27 cellular contexts compared by ENCODE assay signal in genomic region chr6:16082367-16082766, GRCh38.
"Had no signal": no experiment of that assay in that cellular context is flagged by ENCODE, and none has a peak within 500 bp of the region (broad histone marks: within the 10 kb centered on the region; RNA-seq: fewer than 3 reads in every experiment).

No MANE protein-coding gene starts in this region.

- H3K9me3 ChIP-seq: esophagus muscularis mucosa, gastroesophageal sphincter had no signal

- H3K36me3 ChIP-seq: brain microvascular endothelial cell, esophagus muscularis mucosa, gastroesophageal sphincter, WERI-Rb-1 had no signal

- DNase-seq: activated B cell treated with CpG ODN at 0.5 μM for 24 hours; activated CD4-positive, alpha-beta T cell treated with anti-CD3 and anti-CD28 coated beads for 48 hours; activated CD4-positive, alpha-beta T cell treated with anti-CD3 and anti-CD28 coated beads, Interleukin-2, amount 50 U/mL, for 1 hour; activated CD4-positive, alpha-beta T cell treated with anti-CD3 and anti-CD28 coated beads, Interleukin-2, amount 50 U/mL, for 48 hours; activated CD8-positive, alpha-beta memory T cell treated with anti-CD3 and anti-CD28 coated beads for 24 hours; activated CD8-positive, alpha-beta T cell treated with anti-CD3 and anti-CD28 coated beads for 36 hours; activated effector memory CD4-positive, alpha-beta T cell treated with Interleukin-2 at 50 U/mL for 16 hours; activated gamma-delta T cell treated with Interleukin-2 at 50 U/mL for 16 hours; activated naive CD4-positive, alpha-beta T cell treated with anti-CD3 and anti-CD28 coated beads, Interleukin-2, amount 50 U/mL, for 16 hours; activated naive CD4-positive, alpha-beta T cell treated with Interleukin-2 at 50 U/mL for 16 hours; activated T-cell treated with anti-CD3 and anti-CD28 coated beads, Interleukin-2, amount 50 U/mL, for 4 hours; amniotic stem cell; brain microvascular endothelial cell; dorsolateral prefrontal cortex; effector memory CD4-positive, alpha-beta T cell; endodermal cell; foreskin melanocyte; head of caudate nucleus; T-helper 1 cell; T-helper 17 cell; T1000; WERI-Rb-1 had no signal

- ATAC-seq: activated CD4-positive, CD25-positive, alpha-beta regulatory T cell treated with anti-CD3 and anti-CD28 coated beads, Interleukin-2, amount 50 U/mL, for 24 hours; activated CD8-positive, alpha-beta T cell treated with anti-CD3 and anti-CD28 coated beads for 36 hours; activated T-cell treated with anti-CD3 and anti-CD28 coated beads, Interleukin-2, amount 50 U/mL, for 4 hours; activated T-helper 17 cell treated with anti-CD3 and anti-CD28 coated beads, Interleukin-2, amount 50 U/mL, for 72 hours; gastroesophageal sphincter; T-helper 17 cell had no signal

- H3K27me3 ChIP-seq: brain microvascular endothelial cell, esophagus muscularis mucosa, gastroesophageal sphincter had no signal

- H3K4me3 ChIP-seq: coronary artery, dorsolateral prefrontal cortex, esophagus muscularis mucosa, gastroesophageal sphincter had no signal

- H3K27ac ChIP-seq: brain microvascular endothelial cell, coronary artery, dorsolateral prefrontal cortex, esophagus muscularis mucosa, gastroesophageal sphincter, WERI-Rb-1 had no signal

- H3K4me1 ChIP-seq: esophagus muscularis mucosa, gastroesophageal sphincter had no signal
